3 cellular contexts compared by ENCODE assay signal in genomic region chr12:106145539-106146447, GRCh38.
TF ChIP-seq lines count a peak whose summit lies in the region.

No MANE protein-coding gene starts in this region.

TF ChIP-seq in liver, 16 proteins besides CTCF, POLR2A, EP300 and RAD21:
- TF ChIP-seq GABPA (IDR thresholded peaks at IDR 0.05 in 1 of 2, conservative IDR thresholded peaks at IDR 0.05 in 1 of 2) (no peak), EGR1 (IDR thresholded peaks at IDR 0.05; ENCODE audit: low read depth in 2 of 2) (no peak), ATF3 (IDR thresholded peaks at IDR 0.05) (no peak), FOXA2 (IDR thresholded peaks at IDR 0.05) (no peak), YY1 (IDR thresholded peaks at IDR 0.05) (peak; percentile 32), HNF4A (conservative IDR thresholded peaks at IDR 0.05) (peak in 1 of 2 donors; percentile 2), REST (IDR thresholded peaks at IDR 0.05) (peak; percentile 42), HNF4G (IDR thresholded peaks at IDR 0.05) (no peak), RXRA (IDR thresholded peaks at IDR 0.05) (peak in 1 of 2 donors; percentile 16), ZBTB33 (IDR thresholded peaks at IDR 0.05) (peak; percentile 32), MAX (IDR thresholded peaks at IDR 0.05) (peak; percentile 23), JUND (IDR thresholded peaks at IDR 0.05) (no peak)
TF ChIP-seq in liver: peak in this region for 6.

TF ChIP-seq in HepG2, 621 proteins besides CTCF, POLR2A, EP300 and RAD21:
- TF ChIP-seq NR1H2 (CRISPR knock-in tag; IDR thresholded peaks at IDR 0.05; ENCODE audit: borderline replicate concordance, low read depth) (no peak), NFATC3 (CRISPR knock-in tag; IDR thresholded peaks at IDR 0.05) (no peak), ELF1 (CRISPR knock-in tag; IDR thresholded peaks at IDR 0.05) (no peak), ZFP82 (CRISPR knock-in tag; IDR thresholded peaks at IDR 0.05; ENCODE audit: borderline replicate concordance) (no peak), THRA (CRISPR knock-in tag; IDR thresholded peaks at IDR 0.05; ENCODE audit: borderline replicate concordance) (no peak), ARNTL (CRISPR knock-in tag; IDR thresholded peaks at IDR 0.05) (no peak), SPEN (CRISPR knock-in tag; IDR thresholded peaks at IDR 0.05; ENCODE audit: low read depth) (no peak), SYNCRIP (IDR thresholded peaks at IDR 0.05; ENCODE audit: insufficient read depth, low read depth, low read length) (no peak)
TF ChIP-seq in HepG2: peak in this region for 0.

TF ChIP-seq in endothelial cell of umbilical vein, 7 proteins besides CTCF, POLR2A, EP300 and RAD21:
- TF ChIP-seq MAX (IDR thresholded peaks at IDR 0.05; ENCODE audit: insufficient read depth, insufficient read length) (peak; percentile 67), MYC (IDR thresholded peaks at IDR 0.05; ENCODE audit: low read depth, low read length) (peak; percentile 46), FOS (IDR thresholded peaks at IDR 0.05; ENCODE audit: borderline replicate concordance, insufficient read depth, low read length) (no peak), POLR2AphosphoS5 (IDR thresholded peaks at IDR 0.05; ENCODE audit: insufficient read depth, low read depth, low read length) (no peak), EZH2 (IDR thresholded peaks at IDR 0.05; ENCODE audit: borderline replicate concordance, low read depth, low read length, severe bottlenecking) (no peak), GATA2 (IDR thresholded peaks at IDR 0.05; ENCODE audit: insufficient read depth, insufficient read length, low read depth, low read length) (peak; percentile 39), JUN (IDR thresholded peaks at IDR 0.05; ENCODE audit: borderline replicate concordance, insufficient read depth, insufficient read length, low read depth) (no peak)
TF ChIP-seq in endothelial cell of umbilical vein: peak in this region for 3.
